ENCODE assay signal across 1 cellular context in genomic region chr2:113126845-113127645, GRCh38.
TF ChIP-seq lines count a peak whose summit lies in the region.

Gene IL1RN (plus strand): TSS chr2:113127598. CDS start chr2:113127625, 27 bp downstream.

TF ChIP-seq in HepG2, 621 proteins besides CTCF, POLR2A, EP300 and RAD21 (continued from another document and continues in another):
- TF ChIP-seq HINFP (CRISPR knock-in tag; IDR thresholded peaks at IDR 0.05; ENCODE audit: low read depth) (no peak), ZNF574 (CRISPR knock-in tag; IDR thresholded peaks at IDR 0.05) (peak; percentile 54; the same call in 1 of the 2 replicates), MTA3 (CRISPR knock-in tag; IDR thresholded peaks at IDR 0.05) (no peak), ZNF75D (CRISPR knock-in tag; IDR thresholded peaks at IDR 0.05; ENCODE audit: borderline replicate concordance) (no peak), CHCHD3 (CRISPR knock-in tag; IDR thresholded peaks at IDR 0.05) (no peak), PHF21A (CRISPR knock-in tag; IDR thresholded peaks at IDR 0.05) (peak; percentile 99), POLR2AphosphoS2 (IDR thresholded peaks at IDR 0.05; ENCODE audit: low read depth, low read length) (no peak), HOXA9 (CRISPR knock-in tag; IDR thresholded peaks at IDR 0.05; ENCODE audit: borderline replicate concordance) (peak; percentile 93), FOXC1 (CRISPR knock-in tag; IDR thresholded peaks at IDR 0.05; ENCODE audit: borderline replicate concordance) (peak; percentile 31; the same call in 1 of the 2 replicates), CENPT (CRISPR knock-in tag; IDR thresholded peaks at IDR 0.05; ENCODE audit: low read depth) (no peak), HOXA5 (CRISPR knock-in tag; IDR thresholded peaks at IDR 0.05) (peak; percentile 91), SOX5 (CRISPR knock-in tag; IDR thresholded peaks at IDR 0.05; ENCODE audit: borderline replicate concordance) (peak; percentile 97), ZNF414 (CRISPR knock-in tag; IDR thresholded peaks at IDR 0.05) (peak; percentile 16; the same call in 1 of the 2 replicates), FOSL1 (CRISPR knock-in tag; IDR thresholded peaks at IDR 0.05; ENCODE audit: borderline replicate concordance) (peak; percentile 78; the same call in 1 of the 2 replicates), ZNF224 (CRISPR knock-in tag; IDR thresholded peaks at IDR 0.05) (no peak), ZNF605 (CRISPR knock-in tag; IDR thresholded peaks at IDR 0.05) (peak; percentile 83; the same call in 1 of the 2 replicates), TP53 (CRISPR knock-in tag; conservative IDR thresholded peaks at IDR 0.05) (no peak; the same call in 1 of the 2 replicates), MLLT10 (CRISPR knock-in tag; IDR thresholded peaks at IDR 0.05) (no peak), ZBTB21 (CRISPR knock-in tag; IDR thresholded peaks at IDR 0.05) (peak; percentile 68), RFX1 (IDR thresholded peaks at IDR 0.05) (no peak), KDM5B (CRISPR knock-in tag; IDR thresholded peaks at IDR 0.05; ENCODE audit: borderline replicate concordance) (no peak), ZNF274 (CRISPR knock-in tag; IDR thresholded peaks at IDR 0.05) (no peak; the same call in 1 of the 2 replicates), MAF1 (CRISPR knock-in tag; IDR thresholded peaks at IDR 0.05; ENCODE audit: borderline replicate concordance) (no peak; the same call in 1 of the 2 replicates), ZFP36L2 (CRISPR knock-in tag; IDR thresholded peaks at IDR 0.05) (no peak), ZNF484 (CRISPR knock-in tag; IDR thresholded peaks at IDR 0.05; ENCODE audit: borderline replicate concordance, low read depth) (no peak), ZFP91 (CRISPR knock-in tag; IDR thresholded peaks at IDR 0.05; ENCODE audit: borderline replicate concordance) (no peak; the same call in 1 of the 2 replicates), ZNF883 (CRISPR knock-in tag; IDR thresholded peaks at IDR 0.05; ENCODE audit: not compliant biosample characterization) (no peak), GABPA (IDR thresholded peaks at IDR 0.05; ENCODE audit: low read depth, low read length) (no peak), GABPA (CRISPR knock-in tag; IDR thresholded peaks at IDR 0.05; ENCODE audit: low read depth) (peak; percentile 51), RERE (CRISPR knock-in tag; IDR thresholded peaks at IDR 0.05; ENCODE audit: low read depth) (peak; percentile 83; the same call in 1 of the 2 replicates), ATF3 (CRISPR knock-in tag; IDR thresholded peaks at IDR 0.05) (peak; percentile 80), ZNF7 (CRISPR knock-in tag; IDR thresholded peaks at IDR 0.05) (no peak), ZNF207 (IDR thresholded peaks at IDR 0.05; ENCODE audit: borderline replicate concordance) (no peak), TOPORS (CRISPR knock-in tag; IDR thresholded peaks at IDR 0.05) (0 out of 2 replicates have a peak, but pooled peaks have one; percentile 1), ZNF589 (CRISPR knock-in tag; conservative IDR thresholded peaks at IDR 0.05) (0 out of 2 replicates have a peak, but pooled peaks have one; percentile 52), MXD1 (CRISPR knock-in tag; IDR thresholded peaks at IDR 0.05) (no peak), SKI (IDR thresholded peaks at IDR 0.05; ENCODE audit: partially characterized antibody) (peak; percentile 91), MYPOP (CRISPR knock-in tag; IDR thresholded peaks at IDR 0.05) (peak; percentile 64; the same call in 1 of the 2 replicates), THYN1 (CRISPR knock-in tag; IDR thresholded peaks at IDR 0.05; ENCODE audit: borderline replicate concordance, low read depth) (no peak), ZNF432 (CRISPR knock-in tag; IDR thresholded peaks at IDR 0.05; ENCODE audit: borderline replicate concordance) (no peak), POLR2AphosphoS5 (IDR thresholded peaks at IDR 0.05; ENCODE audit: low read depth, low read length) (peak; percentile 61; the same call in 1 of the 2 replicates), HIC2 (CRISPR knock-in tag; IDR thresholded peaks at IDR 0.05; ENCODE audit: low read depth) (0 out of 2 replicates have a peak, but pooled peaks have one; percentile 27), DDIT3 (CRISPR knock-in tag; IDR thresholded peaks at IDR 0.05) (0 out of 2 replicates have a peak, but pooled peaks have one; percentile 48), GLI4 (CRISPR knock-in tag; IDR thresholded peaks at IDR 0.05; ENCODE audit: borderline replicate concordance) (no peak)
